ENCODE assay signal across 11 cellular contexts in the genomic region with DNA sequence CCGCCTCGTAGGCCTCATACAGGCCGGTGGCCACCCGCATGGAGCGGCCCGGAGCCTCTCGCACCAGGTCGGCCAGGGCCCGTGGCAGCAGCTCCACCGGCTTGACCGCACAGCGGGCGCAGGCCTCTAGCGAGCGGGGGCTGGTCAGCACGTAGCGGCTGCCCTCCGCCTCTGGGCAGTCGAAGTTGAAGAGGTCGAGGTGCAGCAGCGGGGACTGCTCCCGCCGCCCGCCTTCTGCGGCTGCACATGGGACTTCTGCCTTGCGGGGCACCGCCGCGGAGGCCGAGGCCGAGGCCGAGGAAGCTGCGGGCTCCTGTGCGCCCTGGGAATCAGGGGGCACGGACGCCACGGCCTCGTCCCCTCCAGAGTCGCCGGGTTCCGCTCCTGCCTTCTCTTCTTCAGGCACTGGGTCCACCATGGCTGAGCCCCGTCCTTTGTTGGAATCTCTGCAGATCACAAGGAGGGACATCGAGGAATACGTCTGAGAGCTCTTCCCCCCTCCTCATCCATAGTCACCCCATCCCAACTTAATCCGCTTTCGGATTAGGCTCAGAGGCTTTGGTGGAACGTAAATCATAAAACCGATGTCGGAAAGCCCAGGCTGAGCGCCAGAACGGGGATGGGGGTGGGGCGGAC. TPM values are rescaled to one million over a fixed set of nuclear protein-coding genes. Genes with fewer than 3 reads are reported as not detected.
DNase-seq lines count a peak whose midpoint lies in the region; ATAC-seq and TF ChIP-seq lines count a peak whose summit lies in the region.
"Had no signal": no experiment of that assay in that cellular context is flagged by ENCODE, and none has a peak within 500 bp of the region (broad histone marks: within the 10 kb centered on the region; RNA-seq: fewer than 3 reads in every experiment).

No MANE protein-coding gene starts in this region.

- H3K27ac Mint-ChIP-seq in T-helper 1 cell treated with Interleukin-12 subunit alpha and Interleukin-12 subunit beta and Interleukin-4 antibody, amounts not matched to agents 30 μg/mL and 1 μg/mL, for 36 hours = no peak overlapping the region
- no peak overlapping the region for H3K27ac Mint-ChIP-seq in endodermal cell

- H3K9me3 ChIP-seq in Karpas-422 (ENCODE audit: low read length) (no peaks in the 10 kb centered on the region), endodermal cell (ENCODE audit: control insufficient read depth, low read length) (peaks cover 16% of the 10 kb centered on the region), gastrocnemius medialis (no peaks in the 10 kb centered on the region)

- peak overlapping the region; percentile 37 for H3K4me3 Mint-ChIP-seq in T-helper 1 cell treated with Interleukin-12 subunit alpha and Interleukin-12 subunit beta and Interleukin-4 antibody, amounts not matched to agents 30 μg/mL and 1 μg/mL, for 36 hours
- peak overlapping the region; percentile 60 for H3K4me3 Mint-ChIP-seq in endodermal cell

- DNase-seq in T-helper 1 cell = no peak
- DNase-seq in Karpas-422 = no peak
- no peak for DNase-seq in endodermal cell
- DNase-seq in gastrocnemius medialis = no peak
- DNase-seq in islet precursor cell = no peak
- no peak for DNase-seq in AG08395 (ENCODE audit: low spot score)
- DNase-seq: MV-4-11 had no signal

- H3K36me3 ChIP-seq in Karpas-422 (ENCODE audit: insufficient read depth, low read length) (no peaks in the 10 kb centered on the region), endodermal cell (ENCODE audit: control insufficient read depth, insufficient read depth, low read length) (peaks cover 25% of the 10 kb centered on the region), gastrocnemius medialis (no peaks in the 10 kb centered on the region)
- H3K36me3 ChIP-seq: cardiac muscle cell had no signal

- WGBS in endodermal cell (ENCODE audit: insufficient coverage in 1 of 2, insufficient read length in 1 of 2), 2 experiments = 85 to 88% methylated on average over 40 to 52 of the region's 52 CpGs

- H3K4me1 ChIP-seq in Karpas-422 (ENCODE audit: low read length) (peaks cover 15% of the 10 kb centered on the region), endodermal cell (ENCODE audit: control insufficient read depth, insufficient read depth, low read length) (peaks cover 7% of the 10 kb centered on the region), gastrocnemius medialis (peaks cover 8 to 31% of the 10 kb centered on the region in 2 donors)

- no peak for ATAC-seq in gastrocnemius medialis
- ATAC-seq in HG03354 (IDR thresholded peaks at IDR 0.05; ENCODE audit: poor library complexity, severe bottlenecking, unreplicated experiment) = no peak

- H3K9me3 Mint-ChIP-seq in T-helper 1 cell treated with Interleukin-12 subunit alpha and Interleukin-12 subunit beta and Interleukin-4 antibody, amounts not matched to agents 30 μg/mL and 1 μg/mL, for 36 hours = no peaks in the 10 kb centered on the region
- peaks cover 31% of the 10 kb centered on the region for H3K9me3 Mint-ChIP-seq in endodermal cell

- no peak for TF ChIP-seq POLR2A in gastrocnemius medialis (IDR thresholded peaks at IDR 0.05)

- no peak overlapping the region for H3K9ac ChIP-seq in Karpas-422 (ENCODE audit: low read length)
- no peak overlapping the region for H3K9ac ChIP-seq in endodermal cell (ENCODE audit: extremely low read depth, low read length, poor library complexity, severe bottlenecking)

- H3K4me1 Mint-ChIP-seq in T-helper 1 cell treated with Interleukin-12 subunit alpha and Interleukin-12 subunit beta and Interleukin-4 antibody, amounts not matched to agents 30 μg/mL and 1 μg/mL, for 36 hours (ENCODE audit: low read depth) = peaks cover 9% of the 10 kb centered on the region
- peaks cover 3% of the 10 kb centered on the region for H3K4me1 Mint-ChIP-seq in endodermal cell

- H3K27me3 Mint-ChIP-seq in T-helper 1 cell treated with Interleukin-12 subunit alpha and Interleukin-12 subunit beta and Interleukin-4 antibody, amounts not matched to agents 30 μg/mL and 1 μg/mL, for 36 hours (ENCODE audit: low read depth) = peaks cover 66% of the 10 kb centered on the region
- H3K27me3 Mint-ChIP-seq in endodermal cell (ENCODE audit: insufficient read depth) = peaks cover 64% of the 10 kb centered on the region

- no peaks in the 10 kb centered on the region for H3K79me2 ChIP-seq in Karpas-422 (ENCODE audit: low read length)

- no peaks in the 10 kb centered on the region for H4K20me1 ChIP-seq in Karpas-422 (ENCODE audit: insufficient read depth, low read depth, low read length)

- no peak overlapping the region for H2AFZ ChIP-seq in Karpas-422 (ENCODE audit: low read length)

- no peaks in the 10 kb centered on the region for H3K9me2 ChIP-seq in Karpas-422 (replicated peaks; ENCODE audit: insufficient read depth, low read length)

- intact Hi-C loops in gastrocnemius medialis (cut with DNase I; ENCODE audit: low total_unique reads) = no loop called here

- H3K27ac ChIP-seq in Karpas-422 (ENCODE audit: low read length) = no peak overlapping the region
- no peak overlapping the region for H3K27ac ChIP-seq in endodermal cell (ENCODE audit: low read depth, low read length)
- no peak overlapping the region for H3K27ac ChIP-seq in gastrocnemius medialis
- H3K27ac ChIP-seq: cardiac muscle cell had no signal

- no peaks in the 10 kb centered on the region for H3K36me3 Mint-ChIP-seq in T-helper 1 cell treated with Interleukin-12 subunit alpha and Interleukin-12 subunit beta and Interleukin-4 antibody, amounts not matched to agents 30 μg/mL and 1 μg/mL, for 36 hours (ENCODE audit: low read depth)
- H3K36me3 Mint-ChIP-seq in endodermal cell (ENCODE audit: low read depth) = peaks cover 30% of the 10 kb centered on the region

- H3K27me3 ChIP-seq in Karpas-422 (ENCODE audit: low read length) (no peaks in the 10 kb centered on the region), endodermal cell (ENCODE audit: control insufficient read depth, insufficient read depth, low read length, poor library complexity, severe bottlenecking) (peaks cover 22% of the 10 kb centered on the region), gastrocnemius medialis (peaks cover 68 to 77% (median 76%) of the 10 kb centered on the region in 3 donors)

- H3K4me3 ChIP-seq in Karpas-422 (ENCODE audit: low read length) (peak overlapping the region; percentile 60; the same call in 1 of the 2 replicates), endodermal cell (ENCODE audit: low read length) (peak overlapping the region; percentile 81), gastrocnemius medialis (peak overlapping the region in 3 of 4 donors; percentile 21 to 29 (median 28))

- TF ChIP-seq CTCF in endodermal cell (conservative IDR thresholded peaks at IDR 0.05) (no peak), gastrocnemius medialis (IDR thresholded peaks at IDR 0.05 in 4 of 5, conservative IDR thresholded peaks at IDR 0.05 in 1 of 5) (no peak)

- peak overlapping the region; percentile 59 for H3K4me2 ChIP-seq in Karpas-422 (ENCODE audit: low read depth, low read length, poor library complexity, severe bottlenecking)

- in situ Hi-C loops in gastrocnemius medialis (cut with MboI; ENCODE audit: low sequenced_read_pairs in 4 of 4) = no loop called here

RNA-seq across cellular contexts. Expression of a gene that starts 1.3 kb away (rescaled TPM):
- not detected in 2 replicates for total RNA-seq in Karpas-422 (2014; rRNA removed; shearing (Covaris generic); ENCODE audit: low replicate concordance)
- total RNA-seq in endodermal cell = 1 to 10 TPM; 4.0 to 5.8 TPM
- 3.3 TPM for polyA plus RNA-seq in endodermal cell (2013, experiment 1 of 2)
- 3.1 TPM for polyA plus RNA-seq in endodermal cell (2013, experiment 2 of 2)
- total RNA-seq in gastrocnemius medialis = not detected
- total RNA-seq: cardiac muscle cell, glomerular endothelial cell had no signal
- polyA plus RNA-seq: cardiac muscle cell had no signal

RNA-seq across cellular contexts. Expression of a gene that starts 38.1 kb away (rescaled TPM):
- total RNA-seq in Karpas-422 (2014; rRNA removed; shearing (Covaris generic); ENCODE audit: low replicate concordance) = 43.8 and 46.0 TPM in 2 replicates
- 1 to 10 TPM; 5.7 to 5.9 TPM for total RNA-seq in endodermal cell
- polyA plus RNA-seq in endodermal cell (2013, experiment 1 of 2) = 10.2 TPM
- polyA plus RNA-seq in endodermal cell (2013, experiment 2 of 2) = 8.1 TPM
- 10 to 100 TPM; 11.9 to 26.3 (median 16.2) TPM for total RNA-seq in gastrocnemius medialis

Comparison
In these comparisons a context has a peak if more than half of its experiments do, and no peak if none do; other contexts are left out.
1. H3K4me3 ChIP-seq: peak in every context shown above with its lines; median percentile 81 in endodermal cell; 60 in Karpas-422; 28 in gastrocnemius medialis.